Comparison of ENCODE assay signal across 8 cellular contexts in the genomic region with DNA sequence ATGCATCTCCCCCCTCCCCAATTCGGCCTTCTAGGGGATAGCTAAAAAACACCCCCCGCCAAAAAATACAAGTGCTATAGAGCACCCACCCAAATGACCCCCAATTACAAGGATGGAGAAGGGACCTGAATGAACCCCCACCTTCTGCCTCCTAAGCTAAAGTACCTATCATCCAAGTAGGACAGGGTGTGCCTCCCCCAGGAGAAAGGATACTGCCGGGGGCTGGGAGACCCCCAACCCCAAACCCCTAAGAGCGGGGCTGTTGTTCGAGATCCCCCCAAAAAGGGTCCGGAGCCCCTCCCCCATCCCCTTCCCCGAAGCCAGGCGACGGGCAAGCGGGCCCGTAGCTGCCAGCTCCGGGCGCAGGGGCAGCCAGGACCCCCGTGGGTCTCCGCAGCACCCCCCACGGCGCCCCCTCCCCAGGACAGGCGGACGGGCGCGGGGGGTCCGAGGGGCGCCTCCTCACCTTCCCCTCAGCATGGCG. TPM values are rescaled to one million over a fixed set of nuclear protein-coding genes. Genes with fewer than 3 reads are reported as not detected.
DNase-seq lines count a peak whose midpoint lies in the region; ATAC-seq, FAIRE-seq and TF ChIP-seq lines count a peak whose summit lies in the region.

No MANE protein-coding gene starts in this region.

- peaks cover 61% of the 10 kb centered on the region for H3K79me2 ChIP-seq in GM12878 (ENCODE audit: control insufficient read depth, insufficient read depth, low read length)

- peak overlapping the region; percentile 99 for H3K27ac Mint-ChIP-seq in activated naive CD4-positive, alpha-beta T cell treated with anti-CD3 and anti-CD28 coated beads, Interleukin-2, amount 50 U/mL, for 24 hours

- peak overlapping the region; percentile 98 for H3K4me3 ChIP-seq in GM12878
- H3K4me3 ChIP-seq in mesenchymal stem cell (ENCODE audit: insufficient read depth in 1 of 2, low read depth in 1 of 2, low read length in 2 of 2), result peak overlapping the region; percentile 91 to 95

- 1% methylated on average over 20 of the region's 24 CpGs for WGBS in GM12878 (ENCODE audit: insufficient coverage, insufficient replicate concordance, low lambda C conversion rate, missing lambda C conversion rate)
- 2% methylated on average over 11 of the region's 24 CpGs for WGBS in mesenchymal stem cell

- no peak overlapping the region for H3K23ac ChIP-seq in mesenchymal stem cell (ENCODE audit: low read length in 2 of 2)

- H2BK12ac ChIP-seq in mesenchymal stem cell (ENCODE audit: low read length in 2 of 2), result peak overlapping the region in 1 of 2 experiments; percentile 54

- H3K14ac ChIP-seq in mesenchymal stem cell (ENCODE audit: low read length in 2 of 2), result peak overlapping the region; percentile 99 to 100

- H3K36me3 Mint-ChIP-seq in activated naive CD4-positive, alpha-beta T cell treated with anti-CD3 and anti-CD28 coated beads, Interleukin-2, amount 50 U/mL, for 24 hours, result peaks cover 13% of the 10 kb centered on the region

- H4K8ac ChIP-seq in mesenchymal stem cell (ENCODE audit: low read length), result peak overlapping the region; percentile 78

- H3K4me2 ChIP-seq in GM12878 (ENCODE audit: control insufficient read depth, insufficient read depth) (peak overlapping the region; percentile 77), mesenchymal stem cell (ENCODE audit: low read length, poor library complexity, severe bottlenecking) (peak overlapping the region; percentile 80)

- H3K27me3 Mint-ChIP-seq in activated naive CD4-positive, alpha-beta T cell treated with anti-CD3 and anti-CD28 coated beads, Interleukin-2, amount 50 U/mL, for 24 hours, result no peaks in the 10 kb centered on the region

- no peak for TF ChIP-seq EP300 in GM12878 (IDR thresholded peaks at IDR 0.05; ENCODE audit: borderline replicate concordance in 1 of 2, control insufficient read depth in 1 of 2, low read depth in 2 of 2, low read length in 2 of 2)

- RAD21 ChIA-PET in GM12878 (lab: Charles Lee; ENCODE audit: unreplicated experiment), result no interaction called here

- peak overlapping the region; percentile 98 for H2BK5ac ChIP-seq in mesenchymal stem cell (ENCODE audit: low read depth, low read length, poor library complexity, severe bottlenecking)

- intact Hi-C loops in GM12878 (cut with micrococcal nuclease; ENCODE audit: unreplicated experiment) (loop anchor here (1.0 to 10.0 kb wide), 2 partner anchors 63 to 257 kb away; partner anchors contain the start of genes AP2S1 and TMEM160), sciatic nerve (cut with DNase I) (no loop called here)

- H2AK5ac ChIP-seq in mesenchymal stem cell (ENCODE audit: low read length, severe bottlenecking), result peak overlapping the region; percentile 100

- DNase-seq in activated naive CD4-positive, alpha-beta T cell (lab: John Stamatoyannopoulos, UW), result no peak
- DNase-seq in GM12878 (ENCODE audit: low read depth, low spot score) (no peak), mesenchymal stem cell (no peak), ureter (ENCODE audit: low spot score) (peak; percentile 64), HK-2 (ENCODE audit: unreplicated experiment) (no peak), hepatic stellate cell (ENCODE audit: low spot score) (no peak), sciatic nerve (ENCODE audit: low spot score) (no peak)

- peak overlapping the region; percentile 99 for H2BK120ac ChIP-seq in mesenchymal stem cell (ENCODE audit: low read depth, low read length)

- peaks cover 48% of the 10 kb centered on the region for H3K4me1 Mint-ChIP-seq in activated naive CD4-positive, alpha-beta T cell treated with anti-CD3 and anti-CD28 coated beads, Interleukin-2, amount 50 U/mL, for 24 hours

- no TSS peak for BruUV-seq in GM12878 (replicated peaks; lab: Mats Ljungman, UMichigan)

- H2BK15ac ChIP-seq in mesenchymal stem cell (ENCODE audit: low read depth, poor library complexity, severe bottlenecking), result peak overlapping the region; percentile 82

- peak overlapping the region; percentile 98 to 99 for H3K4ac ChIP-seq in mesenchymal stem cell (ENCODE audit: low read depth in 1 of 2, low read length in 2 of 2)

- peak overlapping the region; percentile 100 for H4K91ac ChIP-seq in mesenchymal stem cell (ENCODE audit: low read length)

- SMC1A ChIA-PET in GM12878 (lab: Charles Lee; ENCODE audit: uncharacterized antibody, unreplicated experiment), result interaction anchor here (0.7 kb wide), 1 partner anchor 64 kb away, joined by 3 read pairs; no protein-coding TSS in a partner anchor

- no peaks in the 10 kb centered on the region for H3K36me3 ChIP-seq in GM12878 (ENCODE audit: control insufficient read depth in 2 of 2, insufficient read depth in 2 of 2, low read length in 1 of 2)
- peaks cover 0 to 15% of the 10 kb centered on the region in 2 experiments for H3K36me3 ChIP-seq in mesenchymal stem cell (ENCODE audit: control insufficient read depth in 1 of 2, insufficient read depth in 2 of 2, low read depth in 1 of 2, low read length in 2 of 2)

- CTCF ChIA-PET in GM12878 (lab: Yijun Ruan, JAX), result interaction anchor here (0.6 to 0.7 kb wide), 2 partner anchors 9 to 14 kb away, joined by 3 read pairs; no protein-coding TSS in a partner anchor

- H3K4me3 Mint-ChIP-seq in activated naive CD4-positive, alpha-beta T cell treated with anti-CD3 and anti-CD28 coated beads, Interleukin-2, amount 50 U/mL, for 24 hours, result peak overlapping the region; percentile 98

- no peak for ATAC-seq in GM12878
- no peak for ATAC-seq in sciatic nerve

- no peaks in the 10 kb centered on the region for H3K9me3 Mint-ChIP-seq in activated naive CD4-positive, alpha-beta T cell treated with anti-CD3 and anti-CD28 coated beads, Interleukin-2, amount 50 U/mL, for 24 hours

- TF ChIP-seq RAD21 in GM12878 (IDR thresholded peaks at IDR 0.05; ENCODE audit: insufficient read depth, low read depth, low read length), result no peak

- H4K20me1 ChIP-seq in GM12878 (ENCODE audit: control insufficient read depth, insufficient read depth), result no peaks in the 10 kb centered on the region

- no peak for TF ChIP-seq POLR2A in GM12878 (IDR thresholded peaks at IDR 0.05; ENCODE audit: low read depth, low read length)

- H3K79me1 ChIP-seq in mesenchymal stem cell (replicated peaks; ENCODE audit: low read length, poor library complexity, severe bottlenecking), result peaks cover 1% of the 10 kb centered on the region

- H2AFZ ChIP-seq in GM12878 (ENCODE audit: control insufficient read depth, low read depth, low read length) (no peak overlapping the region), mesenchymal stem cell (ENCODE audit: low read depth, low read length) (no peak overlapping the region)

- H3K27ac ChIP-seq in GM12878 (ENCODE audit: control insufficient read depth, insufficient read depth) (peak overlapping the region; percentile 99), mesenchymal stem cell (ENCODE audit: low read length, poor library complexity, severe bottlenecking) (peak overlapping the region; percentile 78)

- H3K27me3 ChIP-seq in GM12878 (replicated peaks in 1 of 2; ENCODE audit: control insufficient read depth in 2 of 2, insufficient read depth in 2 of 2, low read length in 1 of 2), result no peaks in the 10 kb centered on the region
- H3K27me3 ChIP-seq in mesenchymal stem cell (ENCODE audit: control insufficient read depth in 1 of 2, insufficient read depth in 1 of 2, low read length in 2 of 2), result no peaks in the 10 kb centered on the region

- no peaks in the 10 kb centered on the region for H3K9me3 ChIP-seq in GM12878 (replicated peaks; ENCODE audit: control insufficient read depth, insufficient read depth, low read length)
- no peaks in the 10 kb centered on the region for H3K9me3 ChIP-seq in mesenchymal stem cell (ENCODE audit: control insufficient read depth, low read length)

- in situ Hi-C loops in GM12878 (cut with MboI), result no loop called here

- no peak for TF ChIP-seq CTCF in GM12878 (IDR thresholded peaks at IDR 0.05 in 2 of 3, conservative IDR thresholded peaks at IDR 0.05 in 1 of 3; ENCODE audit: control insufficient read depth in 2 of 3, extremely low read depth in 1 of 3, insufficient read depth in 1 of 3, low read depth in 3 of 3, low read length in 3 of 3)

- H3K9ac ChIP-seq in GM12878 (ENCODE audit: control insufficient read depth, insufficient read depth, low read length) (peak overlapping the region; percentile 100), mesenchymal stem cell (ENCODE audit: low read length) (peak overlapping the region; percentile 100)

- no peak for FAIRE-seq in GM12878 (lab: Jason Lieb, UNC)

- H3K18ac ChIP-seq in mesenchymal stem cell (ENCODE audit: low read depth in 1 of 2, low read length in 2 of 2), result peak overlapping the region; percentile 99 to 100

- H3K4me1 ChIP-seq in GM12878 (ENCODE audit: control insufficient read depth, insufficient read depth, low read length), result peaks cover 11% of the 10 kb centered on the region
- peaks cover 3% of the 10 kb centered on the region for H3K4me1 ChIP-seq in mesenchymal stem cell (ENCODE audit: control insufficient read depth, insufficient read depth, low read depth, low read length)

- POLR2A ChIA-PET in GM12878 (lab: Charles Lee), result interaction anchor here (1.2 to 1.4 kb wide), 2 partner anchors 20 to 114 kb away, joined by 3 to 7 read pairs; partner anchors contain the start of gene SAE1

RNA-seq across cellular contexts. Expression of gene ZC3H4, which starts 1.9 kb away (rescaled TPM):
- 24.4 and 25.1 TPM in 2 replicates for total RNA-seq in GM12878 (2013; cell fraction: nucleolus; rRNA removed)
- total RNA-seq in GM12878 (2014; rRNA removed), result 16.3 and 19.0 TPM in 2 replicates
- total RNA-seq in GM12878 (2014; rRNA removed; fragmentation: Illumina TruSeq; extraction: Trizol), result 16.8 and 17.2 TPM in 2 replicates
- 78.1 and 86.3 TPM in 2 replicates for total RNA-seq in GM12878 (2021)
- 12.3 TPM for polyA plus RNA-seq in GM12878 (2011; ENCODE audit: low read depth)
- 5.1 TPM in 2 replicates for polyA plus RNA-seq in GM12878 (2011; rRNA removed)
- polyA plus RNA-seq in GM12878 (2011; cell fraction: cytosol; rRNA removed), result 3.9 and 4.1 TPM in 2 replicates
- 14.1 and 21.0 TPM in 2 replicates for polyA plus RNA-seq in GM12878 (2011; cell fraction: nucleus; rRNA removed)
- polyA plus RNA-seq in GM12878 (2012), result 18.5 and 26.0 TPM in 2 replicates
- polyA plus RNA-seq in GM12878 (2014; fragmentation: Illumina TruSeq; extraction: Trizol), result 29.8 and 38.8 TPM in 2 replicates
- 1 to 10 TPM; 5.8 to 9.3 TPM for polyA plus RNA-seq in GM12878 (2014; fragmentation: Nextera tagmentation; extraction: Ambion mirVana)
- polyA plus RNA-seq in GM12878 (2014; rRNA removed), result 18.4 and 23.0 TPM in 2 replicates
- 10 to 100 TPM; 12.9 to 13.8 TPM for polyA plus RNA-seq in GM12878 (2016; fragmentation: Nextera tagmentation; extraction: Ambion mirVana)
- 9.9 and 12.6 TPM in 2 replicates for polyA minus RNA-seq in GM12878 (2011; rRNA and poly(A)+ RNA removed)
- 10.0 and 13.8 TPM in 2 replicates for polyA minus RNA-seq in GM12878 (2011; cell fraction: cytosol; rRNA and poly(A)+ RNA removed)
- 5.4 and 9.7 TPM in 2 replicates for polyA minus RNA-seq in GM12878 (2011; cell fraction: nucleus; rRNA and poly(A)+ RNA removed)
- 12.6 TPM for polyA plus RNA-seq in mesenchymal stem cell (2013, experiment 1 of 2)
- polyA plus RNA-seq in mesenchymal stem cell (2013, experiment 2 of 2), result 12.7 TPM
- total RNA-seq in ureter, result 55.1 TPM
- 50.4 TPM for total RNA-seq in sciatic nerve

RNA-seq across cellular contexts. Expression of gene SAE1, which starts 18.9 kb away (rescaled TPM):
- total RNA-seq in GM12878 (2013; cell fraction: nucleolus; rRNA removed), result 53.9 and 56.9 TPM in 2 replicates
- total RNA-seq in GM12878 (2014; rRNA removed) (136 and 148 TPM in 2 replicates), GM12878 (2014; rRNA removed; fragmentation: Illumina TruSeq; extraction: Trizol) (141 and 150 TPM in 2 replicates), GM12878 (2021) (143 and 146 TPM in 2 replicates), ureter (56.9 TPM), sciatic nerve (41.8 TPM)
- polyA plus RNA-seq in GM12878 (2011; ENCODE audit: low read depth), result 73.1 TPM
- polyA plus RNA-seq in GM12878 (2011; rRNA removed) (136 and 184 TPM in 2 replicates), GM12878 (2014; fragmentation: Illumina TruSeq; extraction: Trizol) (191 and 244 TPM in 2 replicates), GM12878 (2014; fragmentation: Nextera tagmentation; extraction: Ambion mirVana) (10 to 100 TPM; 62.0 to 90.0 TPM), GM12878 (2014; rRNA removed) (167 and 180 TPM in 2 replicates), GM12878 (2016; fragmentation: Nextera tagmentation; extraction: Ambion mirVana) (100 to 1,000 TPM; 230 to 246 TPM)
- polyA plus RNA-seq in GM12878 (2011; cell fraction: cytosol; rRNA removed), result 131 and 137 TPM in 2 replicates
- polyA plus RNA-seq in GM12878 (2011; cell fraction: nucleus; rRNA removed), result 56.9 and 73.1 TPM in 2 replicates
- 81.5 and 82.4 TPM in 2 replicates for polyA plus RNA-seq in GM12878 (2012)
- 63.4 and 92.7 TPM in 2 replicates for polyA minus RNA-seq in GM12878 (2011; rRNA and poly(A)+ RNA removed)
- 24.5 and 33.5 TPM in 2 replicates for polyA minus RNA-seq in GM12878 (2011; cell fraction: cytosol; rRNA and poly(A)+ RNA removed)
- polyA minus RNA-seq in GM12878 (2011; cell fraction: nucleus; rRNA and poly(A)+ RNA removed), result 8.8 and 14.9 TPM in 2 replicates
- 133 TPM for polyA plus RNA-seq in mesenchymal stem cell (2013, experiment 1 of 2)
- 135 TPM for polyA plus RNA-seq in mesenchymal stem cell (2013, experiment 2 of 2)
